In the genomic region with DNA sequence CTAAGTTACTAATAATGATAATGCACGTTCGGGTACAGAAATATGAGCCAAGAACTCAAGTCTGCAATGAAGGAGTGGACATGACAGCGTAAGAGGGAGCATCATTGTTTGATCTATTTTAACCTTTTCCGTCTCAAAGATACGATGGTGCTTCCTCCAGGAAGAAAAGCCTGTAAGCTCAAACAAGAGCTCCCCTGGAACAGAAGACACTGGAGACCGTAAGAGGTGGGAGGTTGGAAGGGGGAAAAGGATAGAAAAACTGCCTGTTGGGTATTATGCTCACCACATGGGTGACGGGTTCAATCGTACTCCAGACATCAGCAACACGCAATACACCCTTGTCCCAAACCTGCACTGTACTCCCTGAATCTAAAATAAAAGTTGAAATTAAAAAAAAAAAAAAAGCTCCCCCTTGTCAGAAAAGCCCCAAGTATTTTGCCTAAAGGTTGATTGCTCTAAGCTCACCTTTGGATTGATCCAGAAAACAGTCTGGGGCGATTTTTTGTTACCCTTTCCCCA, we compare ENCODE assay signal across 14 cellular contexts.
DNase-seq lines count a peak whose midpoint lies in the region; ATAC-seq, FAIRE-seq and TF ChIP-seq lines count a peak whose summit lies in the region.
"Had no signal": no experiment of that assay in that cellular context is flagged by ENCODE, and none has a peak within 500 bp of the region (broad histone marks: within the 10 kb centered on the region; RNA-seq: fewer than 3 reads in every experiment).

No MANE protein-coding gene starts in this region.

- CTCF ChIA-PET in H1 (lab: Charles Lee; ENCODE audit: partially characterized antibody), result interaction anchor here (0.7 to 1.9 kb wide), 5 partner anchors 9 to 154 kb away, joined by 4 to 6 read pairs (median 4); no protein-coding TSS in a partner anchor

- no peak overlapping the region for H4K5ac ChIP-seq in H1 (ENCODE audit: insufficient read length, low read depth, low read length)
- no peak overlapping the region for H4K5ac ChIP-seq in mesendoderm (ENCODE audit: low read length)

- FAIRE-seq in H1 (lab: Jason Lieb, UNC), result peak; percentile 58
- FAIRE-seq: bronchial epithelial cell, small intestine had no signal

- H3K79me2 ChIP-seq in H1 (ENCODE audit: control insufficient read depth in 1 of 2, insufficient read depth in 2 of 2, low read length in 2 of 2) (no peaks in the 10 kb centered on the region), mesendoderm (ENCODE audit: control insufficient read depth, insufficient read depth, low read length) (no peaks in the 10 kb centered on the region)

- 10% methylated on average over 10 of the region's 10 CpGs; no CpG with 5 or more reads in 1 of the 2 experiments for WGBS in H1 (ENCODE audit: extremely low coverage in 1 of 2, insufficient coverage in 1 of 2, insufficient read length in 1 of 2, insufficient replicate concordance in 2 of 2, low coverage in 1 of 2, low lambda C conversion rate in 2 of 2, missing lambda C conversion rate in 1 of 2), 2 experiments
- no CpG with 5 or more reads among the region's 10 CpGs for WGBS in mesendoderm (ENCODE audit: extremely low coverage, insufficient coverage, low lambda C conversion rate)

- ATAC-seq in HG02870 (IDR thresholded peaks at IDR 0.05; ENCODE audit: unreplicated experiment), result no peak
- no peak for ATAC-seq in HG03520 (IDR thresholded peaks at IDR 0.05; ENCODE audit: unreplicated experiment)
- ATAC-seq in GM21381 (IDR thresholded peaks at IDR 0.05; ENCODE audit: unreplicated experiment), result no peak
- ATAC-seq: activated T-cell treated with anti-CD3 and anti-CD28 coated beads, Interleukin-2, amount 50 U/mL, for 4 hours had no signal

- POLR2A ChIA-PET in H1 (lab: Charles Lee; ENCODE audit: partially characterized antibody), result interaction anchor here (0.5 to 1.5 kb wide), 6 partner anchors 14 to 805 kb away, joined by 3 to 8 read pairs (median 3); no protein-coding TSS in a partner anchor

- H3K14ac ChIP-seq in H1 (ENCODE audit: insufficient read length), result no peak overlapping the region

- TF ChIP-seq EP300 in H1 (IDR thresholded peaks at IDR 0.05; ENCODE audit: borderline replicate concordance in 1 of 2, low read depth in 2 of 2, low read length in 2 of 2), result no peak

- TF ChIP-seq CTCF in H1 (IDR thresholded peaks at IDR 0.05; ENCODE audit: control extremely low read depth in 1 of 3, insufficient read depth in 1 of 3, low read depth in 1 of 3, low read length in 3 of 3), result no peak

- H4K91ac ChIP-seq in H1 (replicated peaks; ENCODE audit: insufficient read length, low read length), result no peak overlapping the region

- H4K20me1 ChIP-seq in H1 (replicated peaks in 1 of 2; ENCODE audit: control insufficient read depth in 1 of 2, insufficient read depth in 2 of 2, low read length in 2 of 2), result no peaks in the 10 kb centered on the region

- no peak for TF ChIP-seq RAD21 in H1 (IDR thresholded peaks at IDR 0.05 in 1 of 2, conservative IDR thresholded peaks at IDR 0.05 in 1 of 2; ENCODE audit: low read depth in 2 of 2, low read length in 2 of 2)

- 0 out of 2 replicates have a peak overlapping the region, but pooled peaks have one; percentile 14 for H2AFZ ChIP-seq in H1 (ENCODE audit: low read length)

- H3K9ac ChIP-seq in H1 (replicated peaks in 1 of 4; ENCODE audit: extremely low read depth in 1 of 4, low read depth in 3 of 4, low read length in 3 of 4), result no peak overlapping the region
- H3K9ac ChIP-seq in mesendoderm (ENCODE audit: low read length), result peak overlapping the region; percentile 59

- peaks cover 12% of the 10 kb centered on the region for H3K23me2 ChIP-seq in H1 (ENCODE audit: low read depth, low read length)

- no peak for TF ChIP-seq POLR2A in H1 (IDR thresholded peaks at IDR 0.05; ENCODE audit: control extremely low read depth in 1 of 2, low read depth in 2 of 2, low read length in 2 of 2)

- peaks cover 1 to 2% (median 2%) of the 10 kb centered on the region in 4 experiments; a peak in 3 of 7 replicates for H3K4me1 ChIP-seq in H1 (replicated peaks in 1 of 4; ENCODE audit: control insufficient read depth in 3 of 4, insufficient read depth in 4 of 4, low read length in 3 of 4)
- H3K4me1 ChIP-seq in mesendoderm (ENCODE audit: control insufficient read depth, low read depth, low read length), result no peaks in the 10 kb centered on the region
- H3K4me1 ChIP-seq: SJSA1 had no signal

- peak overlapping the region; percentile 81 to 82 for H3K4me2 ChIP-seq in H1 (ENCODE audit: insufficient read depth in 1 of 2, low read depth in 2 of 2, low read length in 2 of 2)
- peak overlapping the region; percentile 75 for H3K4me2 ChIP-seq in mesendoderm (ENCODE audit: low read length)

- H3K27me3 ChIP-seq in H7 (ENCODE audit: control insufficient read depth, insufficient read depth, low read length) (peaks cover 65% of the 10 kb centered on the region), MG63 (no peaks in the 10 kb centered on the region), H1 (replicated peaks in 1 of 4; ENCODE audit: control insufficient read depth in 3 of 4, extremely low read depth in 1 of 4, insufficient read depth in 3 of 4, low read length in 3 of 4) (peaks cover 1 to 32% (median 21%) of the 10 kb centered on the region in 4 experiments), mesendoderm (ENCODE audit: insufficient read depth, low read length, poor library complexity) (peaks cover 5% of the 10 kb centered on the region)

- H2BK15ac ChIP-seq in H1 (ENCODE audit: low read length) (no peak overlapping the region), mesendoderm (replicated peaks; ENCODE audit: low read depth) (no peak overlapping the region)

- H3K4ac ChIP-seq in H1 (replicated peaks; ENCODE audit: insufficient read length, low read depth, low read length) (no peak overlapping the region), mesendoderm (ENCODE audit: low read depth, low read length) (no peak overlapping the region)

- H3K27ac ChIP-seq in H1 (ENCODE audit: low read depth, low read length) (no peak overlapping the region), mesendoderm (ENCODE audit: low read depth, low read length) (no peak overlapping the region)
- H3K27ac ChIP-seq: SJSA1 had no signal

- no peak overlapping the region for H2BK120ac ChIP-seq in H1 (replicated peaks; ENCODE audit: low read depth, low read length)
- H2BK120ac ChIP-seq in mesendoderm (ENCODE audit: low read depth, low read length), result no peak overlapping the region

- H3K23ac ChIP-seq in H1 (ENCODE audit: insufficient read length), result no peak overlapping the region
- no peak overlapping the region for H3K23ac ChIP-seq in mesendoderm (ENCODE audit: low read length)

- peak overlapping the region; percentile 40 for H3K4me3 ChIP-seq in H7 (ENCODE audit: insufficient read depth, low read depth, low read length)
- H3K4me3 ChIP-seq in MG63, result peak overlapping the region; percentile 47
- peak overlapping the region; percentile 35 to 92 (median 65) for H3K4me3 ChIP-seq in H1 (ENCODE audit: extremely low read depth in 1 of 4, insufficient read depth in 2 of 4, low read depth in 3 of 4, low read length in 4 of 4)
- peak overlapping the region; percentile 50 for H3K4me3 ChIP-seq in mesendoderm (ENCODE audit: low read length)
- H3K4me3 ChIP-seq: SJSA1 had no signal

- H3K56ac ChIP-seq in H1 (replicated peaks; ENCODE audit: insufficient read length, low read depth, low read length) (no peak overlapping the region), mesendoderm (ENCODE audit: low read length) (peak overlapping the region; percentile 5)

- DNase-seq in H7 (no peak), MG63 (no peak), H1 (ENCODE audit: low read depth in 1 of 2, low spot score in 2 of 2) (no peak), mesendoderm (peak; percentile 50), NCI-H345 treated with DMSO at 0.1 percent for 48 hours (lab: John Stamatoyannopoulos, UW; ENCODE audit: unreplicated experiment) (no peak)
- DNase-seq: activated T-cell treated with anti-CD3 and anti-CD28 coated beads, Interleukin-2, amount 50 U/mL, for 4 hours; AML-193; GF-D8; small intestine had no signal

- no peak overlapping the region for H2AK5ac ChIP-seq in H1 (ENCODE audit: low read depth, low read length)
- no peak overlapping the region for H2AK5ac ChIP-seq in mesendoderm (ENCODE audit: low read length)

- H3K9me3 ChIP-seq in MG63 (no peaks in the 10 kb centered on the region), H1 (ENCODE audit: insufficient read depth in 2 of 2, low read depth in 1 of 2, low read length in 1 of 2) (no peaks in the 10 kb centered on the region)
- H3K9me3 ChIP-seq: SJSA1 had no signal

- H2BK5ac ChIP-seq in H1 (ENCODE audit: low read depth, low read length) (no peak overlapping the region), mesendoderm (ENCODE audit: low read length) (no peak overlapping the region)

- no peaks in the 10 kb centered on the region for H3K36me3 ChIP-seq in H7 (replicated peaks; ENCODE audit: control insufficient read depth, insufficient read depth, low read length)
- H3K36me3 ChIP-seq in MG63, result no peaks in the 10 kb centered on the region
- no peaks in the 10 kb centered on the region for H3K36me3 ChIP-seq in H1 (ENCODE audit: control insufficient read depth in 2 of 4, insufficient read depth in 4 of 4, low read length in 3 of 4)
- H3K36me3 ChIP-seq in mesendoderm (ENCODE audit: control insufficient read depth, insufficient read depth, low read length), result no peaks in the 10 kb centered on the region
- H3K36me3 ChIP-seq: SJSA1 had no signal

- H4K8ac ChIP-seq in H1 (ENCODE audit: extremely low read depth, insufficient read depth, low read length) (no peak overlapping the region), mesendoderm (ENCODE audit: low read depth, low read length) (no peak overlapping the region)

- no peak overlapping the region for H2BK20ac ChIP-seq in H1 (ENCODE audit: low read length)

- H2BK12ac ChIP-seq in H1 (ENCODE audit: low read depth, low read length), result no peak overlapping the region

- no peak overlapping the region for H3K18ac ChIP-seq in H1 (ENCODE audit: extremely low read depth, low read length)
- no peak overlapping the region for H3K18ac ChIP-seq in mesendoderm (ENCODE audit: low read length)

- H3K79me1 ChIP-seq in H1 (ENCODE audit: low read depth, low read length) (no peaks in the 10 kb centered on the region), mesendoderm (ENCODE audit: low read length) (no peaks in the 10 kb centered on the region)

TF ChIP-seq in H1, 55 proteins besides CTCF, POLR2A, EP300 and RAD21 (continues in another document):
- TF ChIP-seq CBX5 (IDR thresholded peaks at IDR 0.05; ENCODE audit: low read depth, low read length), result no peak
- TF ChIP-seq NRF1 (IDR thresholded peaks at IDR 0.05; ENCODE audit: low read depth, low read length), result no peak
- TF ChIP-seq CTBP2 (IDR thresholded peaks at IDR 0.05; ENCODE audit: borderline replicate concordance, insufficient read depth, insufficient read length, low read length), result no peak
- TF ChIP-seq CHD2 (IDR thresholded peaks at IDR 0.05; ENCODE audit: low read length), result no peak
